In genomic region chr9:126805546-126806262, GRCh38 we compare ENCODE assay signal across 8 cellular contexts. TPM values are rescaled to one million over a fixed set of nuclear protein-coding genes. Genes with fewer than 3 reads are reported as not detected.
DNase-seq lines count a peak whose midpoint lies in the region; ATAC-seq and TF ChIP-seq lines count a peak whose summit lies in the region.

No MANE protein-coding gene starts in this region.

- peaks cover 33% of the 10 kb centered on the region for H3K36me3 ChIP-seq in DOHH2 (ENCODE audit: control insufficient read depth, low read length)
- peaks cover 14% of the 10 kb centered on the region for H3K36me3 ChIP-seq in KOPT-K1 (ENCODE audit: insufficient read depth, low read length)

- peak overlapping the region; percentile 95 for H3K4me3 ChIP-seq in DOHH2 (ENCODE audit: low read length)

- intact Hi-C loops in activated CD4-positive, alpha-beta T cell treated with anti-CD3 and anti-CD28 coated beads for 36 hours (cut with DNase I, micrococcal nuclease) = loop anchor here (1.0 to 10.0 kb wide), 11 partner anchors 14 to 1943 kb away; partner anchors contain the start of genes ZBTB34 (in 2 of the 2), ARPC5L (in 1 of the 2), HSPA5 (in 1 of the 2) and RALGPS1 (in 1 of the 2)

- CTCF ChIA-PET in activated CD4-positive, alpha-beta T cell treated with anti-CD3 and anti-CD28 coated beads for 36 hours (lab: Charles Lee) = interaction anchor here (0.8 to 1.4 kb wide), 2 partner anchors 14 to 24 kb away, joined by 3 to 6 read pairs; no protein-coding TSS in a partner anchor

- H3K27me3 ChIP-seq in DOHH2 (ENCODE audit: control insufficient read depth, low read length) = no peaks in the 10 kb centered on the region

- DNase-seq in activated CD4-positive, alpha-beta T cell treated with anti-CD3 and anti-CD28 coated beads for 36 hours = peak; percentile 92
- DNase-seq in dermis microvascular lymphatic vessel endothelial cell (ENCODE audit: low read depth in 2 of 2) = peak; percentile 43 to 69
- no peak for DNase-seq in mesothelial cell of epicardium (ENCODE audit: low spot score in 2 of 2, unreplicated experiment in 2 of 2)
- peak; percentile 46 to 54 for DNase-seq in stimulated activated CD8-positive, alpha-beta memory T cell treated with anti-CD3 and anti-CD28 coated beads, Interleukin-7, amount 100 ng/mL, for 1 hour (ENCODE audit: low read depth in 2 of 2)
- no peak for DNase-seq in SK-N-DZ (ENCODE audit: low spot score)

- H3K27ac Mint-ChIP-seq in activated CD4-positive, alpha-beta T cell treated with anti-CD3 and anti-CD28 coated beads for 36 hours = peak overlapping the region; percentile 100
- H3K27ac Mint-ChIP-seq in mesothelial cell of epicardium = peak overlapping the region; percentile 99

- H3K4me1 ChIP-seq in DOHH2 (ENCODE audit: control insufficient read depth, low read length) = peaks cover 53% of the 10 kb centered on the region

- TF ChIP-seq CTCF in DOHH2 (IDR thresholded peaks at IDR 0.05; ENCODE audit: low read depth, low read length, poor library complexity, severe bottlenecking) (peak; percentile 18), mesothelial cell of epicardium (IDR thresholded peaks at IDR 0.05; ENCODE audit: unreplicated experiment) (no peak)

- H3K9me3 ChIP-seq in DOHH2 (ENCODE audit: control insufficient read depth, insufficient read depth, low read length) (no peaks in the 10 kb centered on the region), KOPT-K1 (ENCODE audit: insufficient read depth, low read length, poor library complexity, severe bottlenecking) (no peaks in the 10 kb centered on the region)

- H3K27ac ChIP-seq in DOHH2 (ENCODE audit: low read depth, low read length) (peak overlapping the region; percentile 47), KOPT-K1 (ENCODE audit: low read depth, low read length, poor library complexity, severe bottlenecking) (peak overlapping the region; percentile 74)

- H3K36me3 Mint-ChIP-seq in activated CD4-positive, alpha-beta T cell treated with anti-CD3 and anti-CD28 coated beads for 36 hours (ENCODE audit: low read depth) = peaks cover 11% of the 10 kb centered on the region
- peaks cover 2% of the 10 kb centered on the region for H3K36me3 Mint-ChIP-seq in mesothelial cell of epicardium

- H3K4me1 Mint-ChIP-seq in activated CD4-positive, alpha-beta T cell treated with anti-CD3 and anti-CD28 coated beads for 36 hours = peaks cover 36% of the 10 kb centered on the region
- peaks cover 29% of the 10 kb centered on the region for H3K4me1 Mint-ChIP-seq in mesothelial cell of epicardium

- 0 out of 2 replicates have a peak, but pooled peaks cover 3% of the 10 kb centered on the region for H3F3A ChIP-seq in DOHH2 (ENCODE audit: control insufficient read depth, insufficient read depth)

- no peaks in the 10 kb centered on the region for H3K9me2 ChIP-seq in DOHH2 (replicated peaks; ENCODE audit: control insufficient read depth, low read length)

- POLR2A ChIA-PET in activated CD4-positive, alpha-beta T cell treated with anti-CD3 and anti-CD28 coated beads for 36 hours (lab: Charles Lee) = interaction anchor here (1.3 kb wide), 1 partner anchor 17 kb away, joined by 4 read pairs; no protein-coding TSS in a partner anchor

- H4K20me1 ChIP-seq in DOHH2 (ENCODE audit: control insufficient read depth, insufficient read depth, low read depth, low read length) = peaks cover 5% of the 10 kb centered on the region

- H3K9me3 Mint-ChIP-seq in activated CD4-positive, alpha-beta T cell treated with anti-CD3 and anti-CD28 coated beads for 36 hours (ENCODE audit: low read depth) = no peaks in the 10 kb centered on the region
- H3K9me3 Mint-ChIP-seq in mesothelial cell of epicardium = no peaks in the 10 kb centered on the region

- ATAC-seq in GM21529 (IDR thresholded peaks at IDR 0.05; ENCODE audit: unreplicated experiment) = peak; percentile 78
- peak; percentile 90 for ATAC-seq in activated CD4-positive, alpha-beta T cell treated with anti-CD3 and anti-CD28 coated beads for 36 hours

- peaks cover 58% of the 10 kb centered on the region for H3K79me2 ChIP-seq in DOHH2 (ENCODE audit: control insufficient read depth, low read length)

- H3K27me3 Mint-ChIP-seq in activated CD4-positive, alpha-beta T cell treated with anti-CD3 and anti-CD28 coated beads for 36 hours = no peaks in the 10 kb centered on the region
- peaks cover 16% of the 10 kb centered on the region for H3K27me3 Mint-ChIP-seq in mesothelial cell of epicardium (ENCODE audit: low read depth)

- peak overlapping the region; percentile 96 for H3K4me3 Mint-ChIP-seq in activated CD4-positive, alpha-beta T cell treated with anti-CD3 and anti-CD28 coated beads for 36 hours
- peak overlapping the region; percentile 91 for H3K4me3 Mint-ChIP-seq in mesothelial cell of epicardium

- peak overlapping the region; percentile 99 for H3K4me2 ChIP-seq in DOHH2 (ENCODE audit: low read length)

RNA-seq across cellular contexts. Expression of gene ZBTB43, which starts 0.9 kb away (rescaled TPM):
- total RNA-seq in activated CD4-positive, alpha-beta T cell treated with anti-CD3 and anti-CD28 coated beads for 36 hours = 10 to 100 TPM; 19.3 to 23.0 TPM
- total RNA-seq in dermis microvascular lymphatic vessel endothelial cell = 15.9 and 42.6 TPM in 2 replicates
- total RNA-seq in mesothelial cell of epicardium = 20.1 to 21.4 TPM (median 21.4 TPM) in 3 replicates
- polyA plus RNA-seq in SK-N-DZ (2014; cell fraction: cytosol; rRNA removed) = 6.3 and 7.6 TPM in 2 replicates
- polyA plus RNA-seq in SK-N-DZ (2014; cell fraction: nucleus; rRNA removed) = 2.4 and 4.3 TPM in 2 replicates

RNA-seq across cellular contexts. Expression of gene ZBTB34, which starts 54.7 kb away (rescaled TPM):
- 1 to 10 TPM; 4.2 to 5.0 TPM for total RNA-seq in activated CD4-positive, alpha-beta T cell treated with anti-CD3 and anti-CD28 coated beads for 36 hours
- 6.5 and 10.4 TPM in 2 replicates for total RNA-seq in dermis microvascular lymphatic vessel endothelial cell
- total RNA-seq in mesothelial cell of epicardium = 23.3 to 24.7 TPM (median 24.0 TPM) in 3 replicates
- polyA plus RNA-seq in SK-N-DZ (2014; cell fraction: cytosol; rRNA removed) = 8.3 and 8.8 TPM in 2 replicates
- polyA plus RNA-seq in SK-N-DZ (2014; cell fraction: nucleus; rRNA removed) = 4.3 and 7.5 TPM in 2 replicates

Comparison
In these comparisons a context has a peak if more than half of its experiments do, and no peak if none do; other contexts are left out.
1. DNase-seq: peak in activated CD4-positive, alpha-beta T cell treated with anti-CD3 and anti-CD28 coated beads for 36 hours (single experiment), dermis microvascular lymphatic vessel endothelial cell (2 of 2) and stimulated activated CD8-positive, alpha-beta memory T cell treated with anti-CD3 and anti-CD28 coated beads, Interleukin-7, amount 100 ng/mL, for 1 hour (2 of 2); none in mesothelial cell of epicardium (0 of 2) and SK-N-DZ (single experiment).